8 cellular contexts compared by ENCODE assay signal in genomic region chr5:23823521-23823920, GRCh38.
"Had no signal": no experiment of that assay in that cellular context is flagged by ENCODE, and none has a peak within 500 bp of the region (broad histone marks: within the 10 kb centered on the region; RNA-seq: fewer than 3 reads in every experiment).

No MANE protein-coding gene starts in this region.

- H3K27ac ChIP-seq: GM23248, HL-60 had no signal

- H3K27ac Mint-ChIP-seq: HFFc6 had no signal

- ATAC-seq: HCT116, K562 had no signal

- DNase-seq: GM23248, H7, HFFc6, IMR-90 had no signal

- H3K9me3 ChIP-seq: HAP-1 had no signal

- H3K36me3 ChIP-seq: HAP-1 had no signal

- H2AFZ ChIP-seq: GM23248 had no signal

- H3K4me1 ChIP-seq: HAP-1 had no signal

- H3K4me3 ChIP-seq: GM23248, HAP-1, K562 had no signal

- H3K4me3 Mint-ChIP-seq: HFFc6 had no signal
